In the genomic region with DNA sequence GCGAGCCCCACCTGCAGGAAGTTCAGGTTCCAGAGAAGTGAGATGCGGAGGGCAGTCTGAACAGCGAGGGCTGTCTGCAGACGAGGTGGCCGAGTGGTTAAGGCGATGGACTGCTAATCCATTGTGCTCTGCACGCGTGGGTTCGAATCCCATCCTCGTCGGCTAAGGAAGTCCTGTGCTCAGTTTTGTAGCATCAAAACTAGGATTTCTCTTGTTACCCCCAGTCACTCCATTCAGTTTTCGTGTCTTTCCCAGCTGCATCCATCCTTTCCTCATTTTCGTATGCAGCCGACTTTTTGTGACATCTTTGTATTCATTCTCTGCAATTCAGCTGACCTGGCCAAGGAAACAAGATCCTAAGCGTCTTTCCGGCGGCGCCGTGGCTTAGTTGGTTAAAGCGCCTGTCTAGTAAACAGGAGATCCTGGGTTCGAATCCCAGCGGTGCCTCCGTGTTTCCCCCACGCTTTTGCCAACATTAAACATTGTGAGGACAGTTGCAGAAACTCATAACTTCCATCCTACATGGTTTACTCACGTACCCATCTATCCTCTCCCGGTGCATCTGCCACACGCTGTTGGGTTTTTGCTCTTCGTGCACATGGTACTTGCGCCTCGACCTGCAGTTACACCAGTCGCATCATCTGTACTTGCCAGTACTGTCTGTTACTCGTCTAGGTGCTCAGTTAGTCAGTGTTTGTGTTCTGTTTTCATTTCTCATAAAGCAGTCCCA, we compare ENCODE assay signal across 8 cellular contexts. TPM values are rescaled to one million over a fixed set of nuclear protein-coding genes. Genes with fewer than 3 reads are reported as not detected.
DNase-seq lines count a peak whose midpoint lies in the region; ATAC-seq, FAIRE-seq and TF ChIP-seq lines count a peak whose summit lies in the region.

No MANE protein-coding gene starts in this region.

- peak; percentile 24 for ATAC-seq in HG03066 (IDR thresholded peaks at IDR 0.05; ENCODE audit: low read depth, unreplicated experiment)
- peak; percentile 38 for ATAC-seq in activated B cell treated with CpG ODN at 0.5 μM for 24 hours (ENCODE audit: low read depth)
- peak; percentile 59 for ATAC-seq in central memory CD8-positive, alpha-beta T cell (replicated peaks; ENCODE audit: extremely low read depth, poor library complexity, severe bottlenecking)
- no peak for ATAC-seq in GM21367 (IDR thresholded peaks at IDR 0.05; ENCODE audit: unreplicated experiment)

- DNase-seq in GM04503 (ENCODE audit: low read depth) = peak; percentile 89
- DNase-seq in NCI-H226 = peak; percentile 92
- peak; percentile 83 for DNase-seq in activated B cell treated with CpG ODN at 0.5 μM for 24 hours
- DNase-seq in central memory CD8-positive, alpha-beta T cell (ENCODE audit: low spot score in 2 of 2) = peak; percentile 84 to 93
- peak; percentile 96 for DNase-seq in kidney
- DNase-seq in stimulated activated CD4-positive, alpha-beta T cell treated with anti-CD3 and anti-CD28 coated beads, Interleukin-12 subunit alpha, Interleukin-12 subunit beta, amount 100 ng/mL, for 24 hours (ENCODE audit: low read depth in 2 of 2) = peak; percentile 99

- no peak overlapping the region for H3K27ac Mint-ChIP-seq in activated B cell treated with CpG ODN at 0.5 μM for 24 hours
- H3K27ac Mint-ChIP-seq in central memory CD8-positive, alpha-beta T cell (ENCODE audit: low read depth) = no peak overlapping the region

- no peaks in the 10 kb centered on the region for H3K36me3 ChIP-seq in kidney (ENCODE audit: control insufficient read depth in 1 of 2, insufficient read depth in 2 of 2, low read length in 2 of 2)

- TF ChIP-seq CTCF in activated B cell treated with CpG ODN at 0.5 μM for 24 hours (IDR thresholded peaks at IDR 0.05) (no peak), kidney (IDR thresholded peaks at IDR 0.05; ENCODE audit: borderline replicate concordance, extremely low read depth, insufficient read depth) (peak; percentile 38)

- intact Hi-C loops in activated B cell treated with CpG ODN at 0.5 μM for 24 hours (cut with micrococcal nuclease) (loop anchor here (1.0 kb wide), 7 partner anchors 14 to 113 kb away; no protein-coding TSS in a partner anchor), kidney (cut with DNase I) (loop anchor here (10.0 kb wide), 1 partner anchor 62 kb away; the partner anchor contains the start of gene HES7)

- no peaks in the 10 kb centered on the region for H3K9me3 ChIP-seq in kidney (ENCODE audit: control insufficient read depth in 1 of 2, low read length in 2 of 2)

- peaks cover 16 to 28% of the 10 kb centered on the region in 2 donors for H3K4me1 ChIP-seq in kidney (ENCODE audit: control insufficient read depth in 1 of 2, insufficient read depth in 1 of 2, low read depth in 1 of 2, low read length in 2 of 2)

- no peak overlapping the region for H3K4me3 Mint-ChIP-seq in activated B cell treated with CpG ODN at 0.5 μM for 24 hours
- no peak overlapping the region for H3K4me3 Mint-ChIP-seq in central memory CD8-positive, alpha-beta T cell

- H3K9me3 Mint-ChIP-seq in activated B cell treated with CpG ODN at 0.5 μM for 24 hours = no peaks in the 10 kb centered on the region
- no peaks in the 10 kb centered on the region for H3K9me3 Mint-ChIP-seq in central memory CD8-positive, alpha-beta T cell

- peak overlapping the region; percentile 89 to 99 for H3K27ac ChIP-seq in kidney (ENCODE audit: low read depth in 2 of 2, low read length in 2 of 2)

- peak overlapping the region; percentile 90 to 95 for H3K4me3 ChIP-seq in kidney (ENCODE audit: low read length in 2 of 2)

- H3K4me1 Mint-ChIP-seq in activated B cell treated with CpG ODN at 0.5 μM for 24 hours = peaks cover 21% of the 10 kb centered on the region
- peaks cover 20% of the 10 kb centered on the region for H3K4me1 Mint-ChIP-seq in central memory CD8-positive, alpha-beta T cell

- POLR2A ChIA-PET in activated B cell treated with CpG ODN at 0.5 μM for 24 hours (lab: Charles Lee) = interaction anchor here (0.9 to 12.3 kb wide), 20 partner anchors 12 to 878 kb away, joined by 3 to 365 read pairs (median 10); partner anchors contain the start of genes AURKB, CTC1, HES7 and PFAS

- no peak for FAIRE-seq in kidney (lab: Jason Lieb, UNC)

- CTCF ChIA-PET in activated B cell treated with CpG ODN at 0.5 μM for 24 hours (lab: Charles Lee) = interaction anchor here (1.0 to 3.3 kb wide), 6 partner anchors 11 to 108 kb away, joined by 3 to 20 read pairs (median 6); partner anchors contain the start of genes SLC25A35 and TMEM107

- no peaks in the 10 kb centered on the region for H3K36me3 Mint-ChIP-seq in activated B cell treated with CpG ODN at 0.5 μM for 24 hours (ENCODE audit: low read depth)
- H3K36me3 Mint-ChIP-seq in central memory CD8-positive, alpha-beta T cell (ENCODE audit: insufficient read depth) = peaks cover 11% of the 10 kb centered on the region

- H3K27me3 Mint-ChIP-seq in activated B cell treated with CpG ODN at 0.5 μM for 24 hours = no peaks in the 10 kb centered on the region
- no peaks in the 10 kb centered on the region for H3K27me3 Mint-ChIP-seq in central memory CD8-positive, alpha-beta T cell

- H3K9ac ChIP-seq in kidney (ENCODE audit: low read length in 2 of 2) = peak overlapping the region; percentile 94 to 98

RNA-seq across cellular contexts. Expression of gene BORCS6, which starts 3.0 kb away (rescaled TPM):
- total RNA-seq in activated B cell treated with CpG ODN at 0.5 μM for 24 hours = 12.3 and 12.8 TPM in 2 replicates
- total RNA-seq in kidney = 8.6 TPM
- 15.4 TPM for polyA plus RNA-seq in kidney (ENCODE audit: insufficient read depth, low read depth, low replicate concordance)

RNA-seq across cellular contexts. Expression of gene TMEM107, which starts 10.8 kb away (rescaled TPM):
- total RNA-seq in activated B cell treated with CpG ODN at 0.5 μM for 24 hours = 17.3 and 20.9 TPM in 2 replicates
- 23.4 TPM for total RNA-seq in kidney
- polyA plus RNA-seq in kidney (ENCODE audit: insufficient read depth, low read depth, low replicate concordance) = 24.6 TPM

RNA-seq across cellular contexts. Expression of gene AURKB, which starts 23.4 kb away (rescaled TPM):
- total RNA-seq in activated B cell treated with CpG ODN at 0.5 μM for 24 hours = 1.7 and 3.0 TPM in 2 replicates
- 2.8 TPM for total RNA-seq in kidney
- polyA plus RNA-seq in kidney (ENCODE audit: insufficient read depth, low read depth, low replicate concordance) = 0.43 TPM

RNA-seq across cellular contexts. Expression of gene VAMP2, which starts 24.2 kb away (rescaled TPM):
- total RNA-seq in activated B cell treated with CpG ODN at 0.5 μM for 24 hours (82.0 and 97.7 TPM in 2 replicates), kidney (107 TPM)
- 124 TPM for polyA plus RNA-seq in kidney (ENCODE audit: insufficient read depth, low read depth, low replicate concordance)

RNA-seq across cellular contexts. Expression of gene PER1, which starts 34.7 kb away (rescaled TPM):
- total RNA-seq in activated B cell treated with CpG ODN at 0.5 μM for 24 hours (40.7 and 45.0 TPM in 2 replicates), kidney (161 TPM)
- 25.2 TPM for polyA plus RNA-seq in kidney (ENCODE audit: insufficient read depth, low read depth, low replicate concordance)
